Comparison of ENCODE assay signal across 14 cellular contexts in genomic region chr5:14818931-14819790, GRCh38. TPM values are rescaled to one million over a fixed set of nuclear protein-coding genes. Genes with fewer than 3 reads are reported as not detected.
DNase-seq lines count a peak whose midpoint lies in the region; ATAC-seq and TF ChIP-seq lines count a peak whose summit lies in the region.
"Had no signal": no experiment of that assay in that cellular context is flagged by ENCODE, and none has a peak within 500 bp of the region (broad histone marks: within the 10 kb centered on the region; RNA-seq: fewer than 3 reads in every experiment).

No MANE protein-coding gene starts in this region.

- H3K4me3 ChIP-seq in tibial artery = no peak overlapping the region
- H3K4me3 ChIP-seq in endodermal cell (ENCODE audit: low read length) = no peak overlapping the region
- H3K4me3 ChIP-seq: prostate gland had no signal

- H3K27me3 Mint-ChIP-seq in natural killer cell treated with Interleukin-12 subunit alpha and Interleukin-12 subunit beta and Interleukin-15 and Interleukin-18, amount 100 ng/mL, for 72 hours = no peaks in the 10 kb centered on the region
- H3K27me3 Mint-ChIP-seq in natural killer cell (ENCODE audit: low read depth in 2 of 2) (no peaks in the 10 kb centered on the region), endodermal cell (ENCODE audit: insufficient read depth) (no peaks in the 10 kb centered on the region)
- H3K27me3 Mint-ChIP-seq: activated naive CD4-positive, alpha-beta T cell treated with anti-CD3 and anti-CD28 coated beads, Interleukin-2, amount 50 U/mL, for 24 hours; stimulated activated naive B cell treated with anti-CD40 and anti-IgM and Interleukin-4, amounts not matched to agents 10 μg/mL and 1 μg/mL and 100 μg/mL, for 72 hours had no signal

- no peaks in the 10 kb centered on the region for H3K9me3 Mint-ChIP-seq in natural killer cell treated with Interleukin-12 subunit alpha and Interleukin-12 subunit beta and Interleukin-15 and Interleukin-18, amount 100 ng/mL, for 72 hours
- H3K9me3 Mint-ChIP-seq in natural killer cell (no peaks in the 10 kb centered on the region), endodermal cell (no peaks in the 10 kb centered on the region)
- H3K9me3 Mint-ChIP-seq: activated naive CD4-positive, alpha-beta T cell treated with anti-CD3 and anti-CD28 coated beads, Interleukin-2, amount 50 U/mL, for 24 hours; stimulated activated naive B cell treated with anti-CD40 and anti-IgM and Interleukin-4, amounts not matched to agents 10 μg/mL and 1 μg/mL and 100 μg/mL, for 72 hours had no signal

- H3K4me1 Mint-ChIP-seq in natural killer cell treated with Interleukin-12 subunit alpha and Interleukin-12 subunit beta and Interleukin-15 and Interleukin-18, amount 100 ng/mL, for 72 hours (ENCODE audit: low read depth in 2 of 2) = peaks cover 48 to 57% of the 10 kb centered on the region in 2 donors
- H3K4me1 Mint-ChIP-seq in natural killer cell = peaks cover 22 to 35% of the 10 kb centered on the region in 2 donors
- H3K4me1 Mint-ChIP-seq in endodermal cell = peaks cover 11% of the 10 kb centered on the region

- no peak overlapping the region for H3K9ac ChIP-seq in endodermal cell (ENCODE audit: extremely low read depth, low read length, poor library complexity, severe bottlenecking)

- 83 to 90% methylated on average over 11 to 14 of the region's 14 CpGs for WGBS in endodermal cell (ENCODE audit: insufficient coverage in 1 of 2, insufficient read length in 1 of 2), 2 experiments

- H3K27me3 ChIP-seq in tibial artery (no peaks in the 10 kb centered on the region), endodermal cell (ENCODE audit: control insufficient read depth, insufficient read depth, low read length, poor library complexity, severe bottlenecking) (no peaks in the 10 kb centered on the region)

- H3K4me3 Mint-ChIP-seq in natural killer cell treated with Interleukin-12 subunit alpha and Interleukin-12 subunit beta and Interleukin-15 and Interleukin-18, amount 100 ng/mL, for 72 hours = peak overlapping the region; percentile 75
- no peak overlapping the region for H3K4me3 Mint-ChIP-seq in natural killer cell
- no peak overlapping the region for H3K4me3 Mint-ChIP-seq in endodermal cell
- H3K4me3 Mint-ChIP-seq: activated naive CD4-positive, alpha-beta T cell treated with anti-CD3 and anti-CD28 coated beads, Interleukin-2, amount 50 U/mL, for 24 hours; stimulated activated naive B cell treated with anti-CD40 and anti-IgM and Interleukin-4, amounts not matched to agents 10 μg/mL and 1 μg/mL and 100 μg/mL, for 72 hours had no signal

- H3K27ac Mint-ChIP-seq in natural killer cell treated with Interleukin-12 subunit alpha and Interleukin-12 subunit beta and Interleukin-15 and Interleukin-18, amount 100 ng/mL, for 72 hours = peak overlapping the region; percentile 47 to 74
- H3K27ac Mint-ChIP-seq in natural killer cell (no peak overlapping the region), endodermal cell (no peak overlapping the region)
- H3K27ac Mint-ChIP-seq: stimulated activated naive B cell treated with anti-CD40 and anti-IgM and Interleukin-4, amounts not matched to agents 10 μg/mL and 1 μg/mL and 100 μg/mL, for 72 hours had no signal

- no peaks in the 10 kb centered on the region for H3K9me3 ChIP-seq in tibial artery
- H3K9me3 ChIP-seq in endodermal cell (ENCODE audit: control insufficient read depth, low read length) = no peaks in the 10 kb centered on the region
- H3K9me3 ChIP-seq: prostate gland had no signal

- H3K36me3 ChIP-seq in tibial artery (no peaks in the 10 kb centered on the region), endodermal cell (ENCODE audit: control insufficient read depth, insufficient read depth, low read length) (no peaks in the 10 kb centered on the region)
- H3K36me3 ChIP-seq: prostate gland had no signal

- TF ChIP-seq CTCF in natural killer cell (IDR thresholded peaks at IDR 0.05) (no peak), tibial artery (IDR thresholded peaks at IDR 0.05) (no peak), endodermal cell (conservative IDR thresholded peaks at IDR 0.05) (no peak)

- ATAC-seq in natural killer cell treated with Interleukin-12 subunit alpha and Interleukin-12 subunit beta and Interleukin-15 and Interleukin-18, amount 100 ng/mL, for 72 hours = peak; percentile 78 to 79
- ATAC-seq in natural killer cell (no peak), esophagus mucosa (peak; percentile 48)
- ATAC-seq: stimulated activated naive B cell treated with anti-CD40 and anti-IgM and Interleukin-4, amounts not matched to agents 10 μg/mL and 1 μg/mL and 100 μg/mL, for 72 hours had no signal

- peaks cover 6% of the 10 kb centered on the region for H3K36me3 Mint-ChIP-seq in natural killer cell treated with Interleukin-12 subunit alpha and Interleukin-12 subunit beta and Interleukin-15 and Interleukin-18, amount 100 ng/mL, for 72 hours
- H3K36me3 Mint-ChIP-seq in natural killer cell (no peaks in the 10 kb centered on the region), endodermal cell (ENCODE audit: low read depth) (no peaks in the 10 kb centered on the region)

- peak overlapping the region; percentile 23 to 53 for H3K27ac ChIP-seq in tibial artery
- H3K27ac ChIP-seq in endodermal cell (ENCODE audit: low read depth, low read length) = no peak overlapping the region
- H3K27ac ChIP-seq: prostate gland had no signal

- H3K4me1 ChIP-seq in tibial artery (peaks cover 0 to 72% (median 20%) of the 10 kb centered on the region in 4 donors), endodermal cell (ENCODE audit: control insufficient read depth, insufficient read depth, low read length) (no peaks in the 10 kb centered on the region)
- H3K4me1 ChIP-seq: prostate gland had no signal

- no peak for DNase-seq in natural killer cell treated with Interleukin-12 subunit alpha and Interleukin-12 subunit beta and Interleukin-15 and Interleukin-18, amount 100 ng/mL, for 72 hours (ENCODE audit: low spot score)
- DNase-seq in natural killer cell (no peak), NCI-H446 (lab: John Stamatoyannopoulos, UW) (peak; percentile 24 to 50), tibial artery (peak in 1 of 2 donors; percentile 35), endodermal cell (no peak), NCI-H1436 treated with DMSO at 0.1 percent for 48 hours (lab: John Stamatoyannopoulos, UW) (no peak), medulla oblongata (ENCODE audit: extremely low spot score) (no peak)
- DNase-seq: activated CD8-positive, alpha-beta memory T cell treated with anti-CD3 and anti-CD28 coated beads for 24 hours; H7; NCI-H2171 treated with DMSO at 0.1 percent for 48 hours; stimulated activated naive B cell treated with anti-CD40 and anti-IgM and Interleukin-4, amounts not matched to agents 10 μg/mL and 1 μg/mL and 100 μg/mL, for 72 hours had no signal

- intact Hi-C loops in natural killer cell (cut with micrococcal nuclease) (loop anchor here (10.0 kb wide), 1 partner anchor 154 kb away; the partner anchor contains the start of gene OTULIN), tibial artery (cut with DNase I; ENCODE audit: low total_unique reads) (no loop called here)

RNA-seq across cellular contexts. Expression of gene ANKH, which starts 52.4 kb away (rescaled TPM):
- total RNA-seq in natural killer cell treated with Interleukin-12 subunit alpha and Interleukin-12 subunit beta and Interleukin-15 and Interleukin-18, amount 100 ng/mL, for 72 hours = 10 to 100 TPM; 37.2 to 95.4 TPM
- total RNA-seq in natural killer cell (10 to 100 TPM; 52.9 to 78.0 (median 63.8) TPM), esophagus mucosa (25.5 TPM), endodermal cell (10 to 100 TPM; 26.5 to 43.4 TPM)
- polyA plus RNA-seq in endodermal cell (2013, experiment 1 of 2) = 7.7 TPM
- polyA plus RNA-seq in endodermal cell (2013, experiment 2 of 2) = 6.6 TPM

Comparison
In these comparisons a context has a peak if more than half of its experiments do, and no peak if none do; other contexts are left out.
1. ATAC-seq: peak in natural killer cell treated with Interleukin-12 subunit alpha and Interleukin-12 subunit beta and Interleukin-15 and Interleukin-18, amount 100 ng/mL, for 72 hours (2 of 2) and esophagus mucosa (single experiment); none in natural killer cell (0 of 3).
2. H3K27ac Mint-ChIP-seq: peak in natural killer cell treated with Interleukin-12 subunit alpha and Interleukin-12 subunit beta and Interleukin-15 and Interleukin-18, amount 100 ng/mL, for 72 hours (2 of 2); none in natural killer cell (0 of 2) and endodermal cell (single experiment).
3. DNase-seq: peak in NCI-H446 (2 of 2); none in natural killer cell treated with Interleukin-12 subunit alpha and Interleukin-12 subunit beta and Interleukin-15 and Interleukin-18, amount 100 ng/mL, for 72 hours (single experiment), natural killer cell (single experiment), endodermal cell (single experiment), NCI-H1436 treated with DMSO at 0.1 percent for 48 hours (single experiment) and medulla oblongata (single experiment).